ENCODE assay signal across 1 cellular context in the genomic region with DNA sequence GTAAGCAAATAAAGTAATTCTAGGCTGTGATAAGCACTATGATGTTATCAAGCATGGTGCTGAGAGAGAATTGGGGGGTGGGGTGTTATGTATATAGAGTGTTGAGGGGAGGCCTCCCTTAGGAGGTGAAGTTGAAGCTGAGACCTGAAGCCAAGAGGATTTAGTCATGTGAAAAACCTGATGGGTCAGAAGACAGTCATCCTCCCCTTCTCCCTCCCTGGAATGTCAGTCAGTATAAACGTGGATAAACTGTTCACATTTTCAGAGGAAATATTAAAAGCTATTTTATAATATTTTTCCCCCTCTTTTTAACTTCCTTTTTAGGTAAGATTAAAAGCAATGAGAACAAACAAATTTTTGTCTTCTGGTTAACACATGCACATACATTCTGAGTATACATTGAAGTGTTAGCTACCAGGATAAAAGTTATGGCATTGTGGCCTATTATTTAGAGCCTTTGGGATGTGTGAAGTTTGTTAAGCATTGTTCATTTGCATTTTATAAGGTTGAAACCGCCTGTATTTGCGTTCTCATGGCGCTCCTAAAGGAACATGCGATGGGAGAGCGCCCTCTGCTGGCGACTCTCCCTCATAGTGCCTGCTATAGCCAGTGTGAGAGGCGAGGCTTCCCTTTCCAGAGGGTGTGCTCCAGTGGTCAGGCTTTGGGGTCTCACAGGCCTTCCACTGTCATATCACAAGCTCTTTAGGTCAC.
TF ChIP-seq lines count a peak whose summit lies in the region.

No MANE protein-coding gene starts in this region.

TF ChIP-seq in K562, 482 proteins besides CTCF, POLR2A, EP300 and RAD21 (continued from another document):
- TF ChIP-seq, protein P1, sequence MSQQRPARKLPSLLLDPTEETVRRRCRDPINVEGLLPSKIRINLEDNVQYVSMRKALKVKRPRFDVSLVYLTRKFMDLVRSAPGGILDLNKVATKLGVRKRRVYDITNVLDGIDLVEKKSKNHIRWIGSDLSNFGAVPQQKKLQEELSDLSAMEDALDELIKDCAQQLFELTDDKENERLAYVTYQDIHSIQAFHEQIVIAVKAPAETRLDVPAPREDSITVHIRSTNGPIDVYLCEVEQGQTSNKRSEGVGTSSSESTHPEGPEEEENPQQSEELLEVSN (IDR thresholded peaks at IDR 0.05; ENCODE audit: borderline replicate concordance in 1 of 2, extremely low read depth in 1 of 2, insufficient read depth in 1 of 2, insufficient read length in 1 of 2, low read depth in 1 of 2, low read length in 1 of 2, poor library complexity in 1 of 2, severe bottlenecking in 1 of 2) = peak; percentile 30 to 78
- TF ChIP-seq FOXA3 (CRISPR knock-in tag; conservative IDR thresholded peaks at IDR 0.05 in 1 of 2, IDR thresholded peaks at IDR 0.05 in 1 of 2) = peak in 1 of 2 experiments; percentile 86; a peak in 2 of 4 replicates
- TF ChIP-seq LARP7 (IDR thresholded peaks at IDR 0.05) = no peak
- TF ChIP-seq ZFP1 (CRISPR knock-in tag; IDR thresholded peaks at IDR 0.05) = no peak
- TF ChIP-seq GABPB2 (CRISPR knock-in tag; conservative IDR thresholded peaks at IDR 0.05) = no peak
- TF ChIP-seq ZSCAN32 (CRISPR knock-in tag; IDR thresholded peaks at IDR 0.05) = 0 out of 2 replicates have a peak, but pooled peaks have one; percentile 51
- TF ChIP-seq MXI1 (IDR thresholded peaks at IDR 0.05; ENCODE audit: low read depth, low read length) = no peak
- peak; percentile 95 for TF ChIP-seq SMC3 (conservative IDR thresholded peaks at IDR 0.05; ENCODE audit: insufficient read depth, low read depth, low read length)
- TF ChIP-seq SIN3B (IDR thresholded peaks at IDR 0.05; ENCODE audit: low read depth) = 0 out of 2 replicates have a peak, but pooled peaks have one; percentile 32
- no peak for TF ChIP-seq ZZZ3 (IDR thresholded peaks at IDR 0.05)
- TF ChIP-seq, protein P2, sequence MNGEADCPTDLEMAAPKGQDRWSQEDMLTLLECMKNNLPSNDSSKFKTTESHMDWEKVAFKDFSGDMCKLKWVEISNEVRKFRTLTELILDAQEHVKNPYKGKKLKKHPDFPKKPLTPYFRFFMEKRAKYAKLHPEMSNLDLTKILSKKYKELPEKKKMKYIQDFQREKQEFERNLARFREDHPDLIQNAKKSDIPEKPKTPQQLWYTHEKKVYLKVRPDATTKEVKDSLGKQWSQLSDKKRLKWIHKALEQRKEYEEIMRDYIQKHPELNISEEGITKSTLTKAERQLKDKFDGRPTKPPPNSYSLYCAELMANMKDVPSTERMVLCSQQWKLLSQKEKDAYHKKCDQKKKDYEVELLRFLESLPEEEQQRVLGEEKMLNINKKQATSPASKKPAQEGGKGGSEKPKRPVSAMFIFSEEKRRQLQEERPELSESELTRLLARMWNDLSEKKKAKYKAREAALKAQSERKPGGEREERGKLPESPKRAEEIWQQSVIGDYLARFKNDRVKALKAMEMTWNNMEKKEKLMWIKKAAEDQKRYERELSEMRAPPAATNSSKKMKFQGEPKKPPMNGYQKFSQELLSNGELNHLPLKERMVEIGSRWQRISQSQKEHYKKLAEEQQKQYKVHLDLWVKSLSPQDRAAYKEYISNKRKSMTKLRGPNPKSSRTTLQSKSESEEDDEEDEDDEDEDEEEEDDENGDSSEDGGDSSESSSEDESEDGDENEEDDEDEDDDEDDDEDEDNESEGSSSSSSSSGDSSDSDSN (IDR thresholded peaks at IDR 0.05; ENCODE audit: borderline replicate concordance in 1 of 2, low read depth in 2 of 2, low read length in 2 of 2) = no peak
- peak; percentile 87 for TF ChIP-seq L3MBTL2 (IDR thresholded peaks at IDR 0.05)
- TF ChIP-seq EWSR1 (IDR thresholded peaks at IDR 0.05; ENCODE audit: borderline replicate concordance, low read depth, partially characterized antibody) = no peak
- peak; percentile 34; the same call in 1 of the 2 replicates for TF ChIP-seq CTBP1 (IDR thresholded peaks at IDR 0.05; ENCODE audit: borderline replicate concordance)
- TF ChIP-seq CBFB (CRISPR knock-in tag; IDR thresholded peaks at IDR 0.05) = 0 out of 2 replicates have a peak, but pooled peaks have one; percentile 23
